Comparison of ENCODE assay signal across 9 cellular contexts in genomic region chr9:129037767-129038098, GRCh38. TPM values are rescaled to one million over a fixed set of nuclear protein-coding genes. Genes with fewer than 3 reads are reported as not detected.
DNase-seq lines count a peak whose midpoint lies in the region; ATAC-seq, FAIRE-seq and TF ChIP-seq lines count a peak whose summit lies in the region.
"Had no signal": no experiment of that assay in that cellular context is flagged by ENCODE, and none has a peak within 500 bp of the region (broad histone marks: within the 10 kb centered on the region; RNA-seq: fewer than 3 reads in every experiment).

No MANE protein-coding gene starts in this region.

- H4K8ac ChIP-seq in neuronal stem cell (ENCODE audit: low read depth, low read length): no peak overlapping the region

- no peaks in the 10 kb centered on the region for H3K27me3 ChIP-seq in Peyer's patch
- H3K27me3 ChIP-seq in esophagus squamous epithelium: no peaks in the 10 kb centered on the region
- H3K27me3 ChIP-seq in neuronal stem cell (ENCODE audit: control insufficient read depth in 3 of 3, insufficient read depth in 3 of 3, low read depth in 1 of 3, low read length in 3 of 3): no peaks in the 10 kb centered on the region

- H3K14ac ChIP-seq in neuronal stem cell (ENCODE audit: low read length): no peak overlapping the region

- H2BK120ac ChIP-seq in neuronal stem cell (ENCODE audit: low read depth, low read length): no peak overlapping the region

- H3K36me3 ChIP-seq in Peyer's patch (peaks cover 0 to 30% (median 0%) of the 10 kb centered on the region in 3 donors), esophagus squamous epithelium (peaks cover 9 to 32% (median 11%) of the 10 kb centered on the region in 3 donors), neuronal stem cell (replicated peaks in 1 of 2; ENCODE audit: control insufficient read depth in 2 of 2, insufficient read depth in 2 of 2, low read length in 2 of 2) (peaks cover 16 to 17% of the 10 kb centered on the region in 2 donors)

- H3K23ac ChIP-seq in neuronal stem cell (ENCODE audit: low read depth, low read length, poor library complexity): peak overlapping the region; percentile 99

- H2AK5ac ChIP-seq in neuronal stem cell (ENCODE audit: low read depth, low read length): peak overlapping the region; percentile 94

- peak overlapping the region; percentile 70 to 96 (median 90) for H3K4me3 ChIP-seq in Peyer's patch
- H3K4me3 ChIP-seq in esophagus squamous epithelium: peak overlapping the region; percentile 76 to 98 (median 90)
- peak overlapping the region in 1 of 2 donors; percentile 98 for H3K4me3 ChIP-seq in neuronal stem cell (ENCODE audit: low read length in 2 of 2)

- H3K9ac ChIP-seq in neuronal stem cell (ENCODE audit: low read depth, low read length, poor library complexity): peak overlapping the region; percentile 96

- H3K4me2 ChIP-seq in neuronal stem cell (ENCODE audit: insufficient read depth, low read length, poor library complexity, severe bottlenecking): peak overlapping the region; percentile 80

- DNase-seq in Peyer's patch (no peak), esophagus squamous epithelium (lab: John Stamatoyannopoulos, UW) (no peak), neuronal stem cell (ENCODE audit: low spot score) (no peak), H54 (ENCODE audit: insufficient read length, low spot score) (no peak)
- no peak for DNase-seq in activated CD4-positive, alpha-beta T cell treated with anti-CD3 and anti-CD28 coated beads, Interleukin-2, amount 50 U/mL, for 48 hours
- DNase-seq: stimulated activated naive CD4-positive, alpha-beta T cell treated with Interleukin-2 at 50 U/mL for 16 hours had no signal

- H3K27ac ChIP-seq in C4-2B (peak overlapping the region; percentile 77), Peyer's patch (peak overlapping the region; percentile 38 to 89 (median 71)), esophagus squamous epithelium (peak overlapping the region; percentile 82 to 96 (median 90)), neuronal stem cell (replicated peaks; ENCODE audit: low read length) (no peak overlapping the region)

- 27% methylated on average over 2 of the region's 6 CpGs; no CpG with 5 or more reads in 1 of the 2 donors for WGBS in esophagus squamous epithelium, 2 donors
- WGBS in neuronal stem cell (ENCODE audit: extremely low coverage in 2 of 2, insufficient read length in 2 of 2, insufficient replicate concordance in 1 of 2), 2 donors: no CpG with 5 or more reads among the region's 6 CpGs

- peaks cover 10% of the 10 kb centered on the region for H3K79me1 ChIP-seq in neuronal stem cell (ENCODE audit: low read depth, low read length)

- no peak for TF ChIP-seq POLR2A in Peyer's patch (IDR thresholded peaks at IDR 0.05)
- no peak for TF ChIP-seq POLR2A in esophagus squamous epithelium (IDR thresholded peaks at IDR 0.05)
- no peak for TF ChIP-seq POLR2A in H54 (IDR thresholded peaks at IDR 0.05; ENCODE audit: low read depth, low read length)

- no peak overlapping the region for H2BK15ac ChIP-seq in neuronal stem cell (ENCODE audit: low read length)

- intact Hi-C loops in esophagus squamous epithelium (cut with DNase I): no loop called here

- H2BK12ac ChIP-seq in neuronal stem cell (ENCODE audit: low read length): no peak overlapping the region

- H2BK5ac ChIP-seq in neuronal stem cell (ENCODE audit: low read length): no peak overlapping the region

- H2AFZ ChIP-seq in neuronal stem cell (ENCODE audit: low read length): no peak overlapping the region

- H3K18ac ChIP-seq in neuronal stem cell (ENCODE audit: low read length): no peak overlapping the region

- no peak overlapping the region for H4K91ac ChIP-seq in neuronal stem cell (ENCODE audit: low read depth, low read length, poor library complexity)

- TF ChIP-seq CTCF in C4-2B (conservative IDR thresholded peaks at IDR 0.05) (no peak), Peyer's patch (IDR thresholded peaks at IDR 0.05) (no peak), esophagus squamous epithelium (IDR thresholded peaks at IDR 0.05) (no peak)

- no peak for FAIRE-seq in H54 (lab: Jason Lieb, UNC)

- ATAC-seq in GM18870 (IDR thresholded peaks at IDR 0.05; ENCODE audit: unreplicated experiment) (no peak), HG02870 (IDR thresholded peaks at IDR 0.05; ENCODE audit: unreplicated experiment) (no peak)

- H3K4me1 ChIP-seq in Peyer's patch (peaks cover 0 to 24% (median 12%) of the 10 kb centered on the region in 4 donors), esophagus squamous epithelium (peaks cover 15 to 45% (median 18%) of the 10 kb centered on the region in 3 donors), neuronal stem cell (ENCODE audit: control insufficient read depth in 2 of 2, insufficient read depth in 1 of 2, low read depth in 1 of 2, low read length in 2 of 2) (peaks cover 10 to 18% of the 10 kb centered on the region in 2 donors)

- H3K4ac ChIP-seq in neuronal stem cell (ENCODE audit: low read length): no peak overlapping the region

- H3K9me3 ChIP-seq in Peyer's patch (no peaks in the 10 kb centered on the region), esophagus squamous epithelium (no peaks in the 10 kb centered on the region), neuronal stem cell (replicated peaks in 1 of 2; ENCODE audit: control insufficient read depth in 2 of 2, insufficient read depth in 1 of 2, low read depth in 1 of 2, low read length in 2 of 2) (peaks cover 0 to 2% of the 10 kb centered on the region in 2 donors)

RNA-seq across cellular contexts. Expression of gene MIGA2, which starts 1.3 kb away (rescaled TPM):
- total RNA-seq in Peyer's patch: 100 to 1,000 TPM in 3 of 4 donors, 10 to 100 TPM in 1; 68.5 to 174 (median 125) TPM
- 10 to 100 TPM; 27.5 to 49.3 (median 29.8) TPM for total RNA-seq in esophagus squamous epithelium
- polyA plus RNA-seq in neuronal stem cell (2013, experiment 1 of 2): 12.8 TPM
- 13.2 TPM for polyA plus RNA-seq in neuronal stem cell (2013, experiment 2 of 2)

RNA-seq across cellular contexts. Expression of gene SH3GLB2, which starts 9.6 kb away (rescaled TPM):
- total RNA-seq in Peyer's patch (100 to 1,000 TPM; 156 to 218 (median 183) TPM), esophagus squamous epithelium (100 to 1,000 TPM in 2 of 4 donors, 10 to 100 TPM in 2; 70.3 to 169 (median 113) TPM)
- 36.6 TPM for polyA plus RNA-seq in neuronal stem cell (2013, experiment 1 of 2)
- polyA plus RNA-seq in neuronal stem cell (2013, experiment 2 of 2): 33.2 TPM

RNA-seq across cellular contexts. Expression of gene DOLPP1, which starts 43.2 kb away (rescaled TPM):
- total RNA-seq in Peyer's patch (10 to 100 TPM in 3 of 4 donors, not detected in 1; 37.6 to 53.9 (median 46.1) TPM), esophagus squamous epithelium (10 to 100 TPM in 3 of 4 donors, 1 to 10 TPM in 1; 9.7 to 23.0 (median 19.3) TPM)
- polyA plus RNA-seq in neuronal stem cell (2013, experiment 1 of 2): 34.9 TPM
- polyA plus RNA-seq in neuronal stem cell (2013, experiment 2 of 2): 34.1 TPM
